Comparison of ENCODE assay signal across 1 cellular context in genomic region chr7:87152112-87152896, GRCh38.
TF ChIP-seq lines count a peak whose summit lies in the region.

Gene DMTF1 (plus strand): TSS chr7:87152453. CDS start chr7:87164942, 12,489 bp downstream.

TF ChIP-seq in GM12878, 131 proteins besides CTCF, POLR2A, EP300 and RAD21 (continued from another document and continues in another):
- TF ChIP-seq BCLAF1 (IDR thresholded peaks at IDR 0.05): no peak
- TF ChIP-seq PML (IDR thresholded peaks at IDR 0.05; ENCODE audit: low read length): peak; percentile 95
- no peak for TF ChIP-seq JUND (IDR thresholded peaks at IDR 0.05; ENCODE audit: low read depth, low read length)
- TF ChIP-seq CHD2 (IDR thresholded peaks at IDR 0.05; ENCODE audit: borderline replicate concordance, low read depth, low read length): peak; percentile 79
- no peak for TF ChIP-seq KAT2A (conservative IDR thresholded peaks at IDR 0.05; ENCODE audit: control insufficient read depth, low read depth, low read length)
- no peak for TF ChIP-seq KDM1A (IDR thresholded peaks at IDR 0.05; ENCODE audit: borderline replicate concordance)
- peak; percentile 85 for TF ChIP-seq GABPA (IDR thresholded peaks at IDR 0.05; ENCODE audit: low read depth)
- no peak for TF ChIP-seq SUPT20H (IDR thresholded peaks at IDR 0.05; ENCODE audit: borderline replicate concordance, control insufficient read depth, low read depth, low read length)
- TF ChIP-seq SRF (IDR thresholded peaks at IDR 0.05; ENCODE audit: low read depth in 2 of 2, low read length in 2 of 2): 0 out of 4 replicates have a peak, but pooled peaks of 1 of the 2 experiments have one; percentile 24
- no peak for TF ChIP-seq SIX5 (IDR thresholded peaks at IDR 0.05; ENCODE audit: low read depth, low read length, severe bottlenecking)
- no peak for TF ChIP-seq PAX8 (IDR thresholded peaks at IDR 0.05)
- TF ChIP-seq MAX (IDR thresholded peaks at IDR 0.05; ENCODE audit: low read depth, low read length): no peak
- peak; percentile 97 for TF ChIP-seq TCF3 (IDR thresholded peaks at IDR 0.05; ENCODE audit: borderline replicate concordance, insufficient read depth, low read depth, low read length)
- TF ChIP-seq CREB1 (IDR thresholded peaks at IDR 0.05; ENCODE audit: low read depth): peak; percentile 93
- TF ChIP-seq CREM (IDR thresholded peaks at IDR 0.05; ENCODE audit: low read depth): peak; percentile 85
- TF ChIP-seq SMC3 (IDR thresholded peaks at IDR 0.05; ENCODE audit: borderline replicate concordance, low read length): peak; percentile 20; the same call in 1 of the 2 replicates
- TF ChIP-seq KLF5 (IDR thresholded peaks at IDR 0.05; ENCODE audit: partially characterized antibody): peak; percentile 69
- peak; percentile 75 for TF ChIP-seq DPF2 (IDR thresholded peaks at IDR 0.05)
- no peak for TF ChIP-seq RAD51 (IDR thresholded peaks at IDR 0.05)
- TF ChIP-seq RBBP5 (conservative IDR thresholded peaks at IDR 0.05): no peak
- TF ChIP-seq HCFC1 (IDR thresholded peaks at IDR 0.05; ENCODE audit: low read length): peak; percentile 25; the same call in 1 of the 2 replicates
- 0 out of 2 replicates have a peak, but pooled peaks have one; percentile 11 for TF ChIP-seq SMARCA5 (IDR thresholded peaks at IDR 0.05)
- TF ChIP-seq ZNF622 (IDR thresholded peaks at IDR 0.05): no peak
- TF ChIP-seq IRF5 (IDR thresholded peaks at IDR 0.05; ENCODE audit: borderline replicate concordance): no peak
- TF ChIP-seq PKNOX1 (IDR thresholded peaks at IDR 0.05): 0 out of 2 replicates have a peak, but pooled peaks have one; percentile 42
- TF ChIP-seq HDAC6 (IDR thresholded peaks at IDR 0.05; ENCODE audit: unreplicated experiment): no peak
- no peak for TF ChIP-seq ZBTB4 (CRISPR knock-in tag; IDR thresholded peaks at IDR 0.05)
- TF ChIP-seq PBX3 (IDR thresholded peaks at IDR 0.05; ENCODE audit: insufficient replicate concordance, low read depth, low read length): no peak
- TF ChIP-seq ETV6 (conservative IDR thresholded peaks at IDR 0.05 in 1 of 2, IDR thresholded peaks at IDR 0.05 in 1 of 2; ENCODE audit: borderline replicate concordance in 1 of 2, low read depth in 1 of 2): no peak; a peak in 1 of 4 replicates
- TF ChIP-seq ZNF687 (IDR thresholded peaks at IDR 0.05): 0 out of 2 replicates have a peak, but pooled peaks have one; percentile 43
- no peak for TF ChIP-seq JUNB (IDR thresholded peaks at IDR 0.05)
- no peak for TF ChIP-seq MTA3 (IDR thresholded peaks at IDR 0.05; ENCODE audit: borderline replicate concordance, low read length)
- no peak for TF ChIP-seq ZZZ3 (IDR thresholded peaks at IDR 0.05; ENCODE audit: control insufficient read depth, insufficient read length, low read depth)
- peak in 1 of 2 experiments; percentile 60; a peak in 1 of 3 replicates for TF ChIP-seq EGR1 (IDR thresholded peaks at IDR 0.05; ENCODE audit: borderline replicate concordance in 1 of 2, low read depth in 2 of 2, low read length in 2 of 2)
- TF ChIP-seq USF1 (IDR thresholded peaks at IDR 0.05; ENCODE audit: borderline replicate concordance, extremely low read length, insufficient read depth, low read depth, low read length): no peak
- no peak; the same call in 2 of the 3 replicates for TF ChIP-seq POU2F2 (IDR thresholded peaks at IDR 0.05; ENCODE audit: borderline replicate concordance, low read depth, low read length)
- TF ChIP-seq TAF1 (IDR thresholded peaks at IDR 0.05; ENCODE audit: borderline replicate concordance, low read depth, low read length): peak; percentile 66; the same call in 1 of the 2 replicates
- TF ChIP-seq E4F1 (IDR thresholded peaks at IDR 0.05; ENCODE audit: borderline replicate concordance, partially characterized antibody): no peak
- TF ChIP-seq NR2C1 (IDR thresholded peaks at IDR 0.05): no peak
- TF ChIP-seq E2F4 (IDR thresholded peaks at IDR 0.05; ENCODE audit: low read depth, low read length): peak; percentile 86
- TF ChIP-seq RELA (IDR thresholded peaks at IDR 0.05; ENCODE audit: borderline replicate concordance, partially characterized antibody): no peak
- TF ChIP-seq TCF7 (IDR thresholded peaks at IDR 0.05; ENCODE audit: borderline replicate concordance): no peak
- TF ChIP-seq CEBPB (IDR thresholded peaks at IDR 0.05; ENCODE audit: borderline replicate concordance in 1 of 2, low read depth in 2 of 2, low read length in 2 of 2): no peak
- TF ChIP-seq NBN (IDR thresholded peaks at IDR 0.05): peak; percentile 90
- TF ChIP-seq RCOR1 (conservative IDR thresholded peaks at IDR 0.05; ENCODE audit: low read depth, low read length): no peak
